Comparison of ENCODE assay signal across 1 cellular context in the genomic region with DNA sequence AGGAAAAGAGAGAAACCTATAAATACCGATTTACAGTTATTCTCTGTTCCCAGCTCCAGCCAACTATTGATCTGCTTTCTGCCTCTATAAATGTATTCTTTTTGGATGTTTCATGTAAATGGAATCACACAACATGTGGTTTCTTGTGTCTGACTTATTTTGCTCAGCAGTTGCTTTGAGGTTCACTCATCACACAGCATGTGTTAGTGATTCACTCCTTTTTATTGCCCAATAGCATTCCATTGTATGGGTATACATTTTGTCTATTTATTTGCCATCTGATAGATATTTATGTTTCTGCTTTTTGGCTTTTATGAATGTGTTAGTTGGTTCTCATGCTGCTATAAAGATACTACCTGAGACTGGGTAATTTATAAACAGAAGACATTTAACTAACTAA.
TF ChIP-seq lines count a peak whose summit lies in the region.

No MANE protein-coding gene starts in this region.

TF ChIP-seq in Ishikawa, 13 proteins besides CTCF, POLR2A, EP300 and RAD21:
- no peak for TF ChIP-seq TAF1 (IDR thresholded peaks at IDR 0.05; ENCODE audit: low read depth)
- no peak for TF ChIP-seq TCF12 (IDR thresholded peaks at IDR 0.05; ENCODE audit: low read depth)
- TF ChIP-seq CEBPB (IDR thresholded peaks at IDR 0.05): peak; percentile 49; the same call in 1 of the 2 replicates
- TF ChIP-seq NFIC (IDR thresholded peaks at IDR 0.05): no peak
- no peak for TF ChIP-seq TEAD4 (IDR thresholded peaks at IDR 0.05)
- TF ChIP-seq, protein P1, sequence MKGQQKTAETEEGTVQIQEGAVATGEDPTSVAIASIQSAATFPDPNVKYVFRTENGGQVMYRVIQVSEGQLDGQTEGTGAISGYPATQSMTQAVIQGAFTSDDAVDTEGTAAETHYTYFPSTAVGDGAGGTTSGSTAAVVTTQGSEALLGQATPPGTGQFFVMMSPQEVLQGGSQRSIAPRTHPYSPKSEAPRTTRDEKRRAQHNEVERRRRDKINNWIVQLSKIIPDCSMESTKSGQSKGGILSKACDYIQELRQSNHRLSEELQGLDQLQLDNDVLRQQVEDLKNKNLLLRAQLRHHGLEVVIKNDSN (IDR thresholded peaks at IDR 0.05): no peak
- no peak for TF ChIP-seq REST (IDR thresholded peaks at IDR 0.05; ENCODE audit: low read depth)
- no peak for TF ChIP-seq MAX (IDR thresholded peaks at IDR 0.05)
- no peak for TF ChIP-seq FOXM1 (IDR thresholded peaks at IDR 0.05; ENCODE audit: borderline replicate concordance, low read depth)
